ENCODE assay signal across 12 cellular contexts in genomic region chr11:100740440-100740839, GRCh38. TPM values are rescaled to one million over a fixed set of nuclear protein-coding genes. Genes with fewer than 3 reads are reported as not detected.
DNase-seq lines count a peak whose midpoint lies in the region; ATAC-seq and TF ChIP-seq lines count a peak whose summit lies in the region.
"Had no signal": no experiment of that assay in that cellular context is flagged by ENCODE, and none has a peak within 500 bp of the region (broad histone marks: within the 10 kb centered on the region; RNA-seq: fewer than 3 reads in every experiment).

No MANE protein-coding gene starts in this region.

- no peak for TF ChIP-seq CTCF in endodermal cell (conservative IDR thresholded peaks at IDR 0.05)
- no peak for TF ChIP-seq CTCF in lower lobe of right lung (IDR thresholded peaks at IDR 0.05)
- TF ChIP-seq CTCF in RWPE1 (conservative IDR thresholded peaks at IDR 0.05; ENCODE audit: low read depth): no peak

- H2BK5ac ChIP-seq in neuronal stem cell (ENCODE audit: low read length): no peak overlapping the region

- H3K79me1 ChIP-seq in neuronal stem cell (ENCODE audit: low read depth, low read length): no peaks in the 10 kb centered on the region

- no peak overlapping the region for H2AFZ ChIP-seq in neuronal stem cell (ENCODE audit: low read length)

- DNase-seq in endodermal cell: no peak
- DNase-seq in lower lobe of right lung: no peak
- no peak for DNase-seq in T-cell
- no peak for DNase-seq in RWPE1 (ENCODE audit: low spot score)
- DNase-seq in effector memory CD8-positive, alpha-beta T cell: no peak
- no peak for DNase-seq in neuronal stem cell (ENCODE audit: low spot score)
- DNase-seq: activated B cell treated with CpG ODN at 0.5 μM for 24 hours; CD4-positive, alpha-beta memory T cell; naive thymus-derived CD8-positive, alpha-beta T cell; NCI-H1436 treated with DMSO at 0.1 percent for 48 hours had no signal

- no peak overlapping the region for H3K23ac ChIP-seq in neuronal stem cell (ENCODE audit: low read depth, low read length, poor library complexity)

- H3K9me3 ChIP-seq in HUES48 (ENCODE audit: control insufficient read depth, insufficient read depth, low read length): no peaks in the 10 kb centered on the region
- peaks cover 8% of the 10 kb centered on the region for H3K9me3 ChIP-seq in endodermal cell (ENCODE audit: control insufficient read depth, low read length)
- no peaks in the 10 kb centered on the region for H3K9me3 ChIP-seq in lower lobe of right lung
- peaks cover 0 to 4% of the 10 kb centered on the region in 2 donors for H3K9me3 ChIP-seq in neuronal stem cell (replicated peaks in 1 of 2; ENCODE audit: control insufficient read depth in 2 of 2, insufficient read depth in 1 of 2, low read depth in 1 of 2, low read length in 2 of 2)

- no peak overlapping the region for H2BK12ac ChIP-seq in neuronal stem cell (ENCODE audit: low read length)

- H3K4me1 Mint-ChIP-seq in endodermal cell (peaks cover 72% of the 10 kb centered on the region), T-cell (no peaks in the 10 kb centered on the region)
- peaks cover 42% of the 10 kb centered on the region for H3K4me1 Mint-ChIP-seq in stimulated activated memory B cell treated with anti-CD40 and anti-IgM and Interleukin-4, amounts not matched to agents 10 μg/mL and 1 μg/mL and 100 μg/mL, for 72 hours
- H3K4me1 Mint-ChIP-seq in effector memory CD8-positive, alpha-beta T cell (ENCODE audit: low read depth in 2 of 2): no peaks in the 10 kb centered on the region
- H3K4me1 Mint-ChIP-seq: CD4-positive, alpha-beta memory T cell had no signal

- peak in 1 of 2 donors; percentile 45 for ATAC-seq in lower lobe of right lung
- no peak for ATAC-seq in stimulated activated memory B cell treated with anti-CD40 and anti-IgM and Interleukin-4, amounts not matched to agents 10 μg/mL and 1 μg/mL and 100 μg/mL, for 72 hours
- no peak for ATAC-seq in T-cell (replicated peaks in 1 of 4)
- ATAC-seq in effector memory CD8-positive, alpha-beta T cell (replicated peaks): no peak
- ATAC-seq: naive thymus-derived CD8-positive, alpha-beta T cell had no signal

- no peak overlapping the region for H2BK15ac ChIP-seq in neuronal stem cell (ENCODE audit: low read length)

- peak overlapping the region; percentile 83 for H3K27ac Mint-ChIP-seq in endodermal cell
- peak overlapping the region; percentile 67 for H3K27ac Mint-ChIP-seq in stimulated activated memory B cell treated with anti-CD40 and anti-IgM and Interleukin-4, amounts not matched to agents 10 μg/mL and 1 μg/mL and 100 μg/mL, for 72 hours
- H3K27ac Mint-ChIP-seq in T-cell: no peak overlapping the region
- H3K27ac Mint-ChIP-seq in effector memory CD8-positive, alpha-beta T cell: no peak overlapping the region
- H3K27ac Mint-ChIP-seq: CD4-positive, alpha-beta memory T cell; naive thymus-derived CD8-positive, alpha-beta T cell had no signal

- no peak overlapping the region for H2AK5ac ChIP-seq in neuronal stem cell (ENCODE audit: low read depth, low read length)

- H3K4ac ChIP-seq in neuronal stem cell (ENCODE audit: low read length): no peak overlapping the region

- H2BK120ac ChIP-seq in neuronal stem cell (ENCODE audit: low read depth, low read length): no peak overlapping the region

- no peaks in the 10 kb centered on the region for H3K27me3 ChIP-seq in HUES48 (ENCODE audit: control insufficient read depth, insufficient read depth, low read length)
- H3K27me3 ChIP-seq in endodermal cell (ENCODE audit: control insufficient read depth, insufficient read depth, low read length, poor library complexity, severe bottlenecking): no peaks in the 10 kb centered on the region
- no peaks in the 10 kb centered on the region for H3K27me3 ChIP-seq in lower lobe of right lung (ENCODE audit: low read depth)
- H3K27me3 ChIP-seq in neuronal stem cell (ENCODE audit: control insufficient read depth in 3 of 3, insufficient read depth in 3 of 3, low read depth in 1 of 3, low read length in 3 of 3): no peaks in the 10 kb centered on the region

- CTCF ChIA-PET in T-cell (lab: Charles Lee) (interaction anchor here in 1 of 2 donors (0.6 kb wide), 1 partner anchor 93 kb away, joined by 5 read pairs; no protein-coding TSS in a partner anchor), RWPE1 (lab: Yijun Ruan, JAX) (no interaction called here)

- POLR2A ChIA-PET in T-cell (lab: Charles Lee): no interaction called here
- POLR2A ChIA-PET in RWPE1 (lab: Yijun Ruan, JAX; ENCODE audit: low non-redundant PET): no interaction called here

- no peaks in the 10 kb centered on the region for H3K27me3 Mint-ChIP-seq in endodermal cell (ENCODE audit: insufficient read depth)
- H3K27me3 Mint-ChIP-seq in stimulated activated memory B cell treated with anti-CD40 and anti-IgM and Interleukin-4, amounts not matched to agents 10 μg/mL and 1 μg/mL and 100 μg/mL, for 72 hours: no peaks in the 10 kb centered on the region
- no peaks in the 10 kb centered on the region for H3K27me3 Mint-ChIP-seq in T-cell
- H3K27me3 Mint-ChIP-seq in effector memory CD8-positive, alpha-beta T cell: no peaks in the 10 kb centered on the region
- H3K27me3 Mint-ChIP-seq: activated B cell treated with CpG ODN at 0.5 μM for 24 hours; CD4-positive, alpha-beta memory T cell had no signal

- no peak overlapping the region for H3K4me3 ChIP-seq in HUES48 (ENCODE audit: low read depth, low read length)
- no peak overlapping the region for H3K4me3 ChIP-seq in endodermal cell (ENCODE audit: low read length)
- H3K4me3 ChIP-seq in lower lobe of right lung: no peak overlapping the region
- H3K4me3 ChIP-seq in neuronal stem cell (ENCODE audit: low read length in 2 of 2): no peak overlapping the region

- H3K9me3 Mint-ChIP-seq in endodermal cell (no peaks in the 10 kb centered on the region), T-cell (peaks cover 0 to 3% (median 0%) of the 10 kb centered on the region in 3 donors)
- H3K9me3 Mint-ChIP-seq in stimulated activated memory B cell treated with anti-CD40 and anti-IgM and Interleukin-4, amounts not matched to agents 10 μg/mL and 1 μg/mL and 100 μg/mL, for 72 hours: peaks cover 3% of the 10 kb centered on the region
- peaks cover 6% of the 10 kb centered on the region in 2 donors for H3K9me3 Mint-ChIP-seq in effector memory CD8-positive, alpha-beta T cell

- 96 to 100% methylated on average over 1 to 2 of the region's 2 CpGs for WGBS in endodermal cell (ENCODE audit: insufficient coverage in 1 of 2, insufficient read length in 1 of 2), 2 experiments
- no CpG with 5 or more reads among the region's 2 CpGs for WGBS in neuronal stem cell (ENCODE audit: extremely low coverage in 2 of 2, insufficient read length in 2 of 2, insufficient replicate concordance in 1 of 2), 2 donors

- H3K4me1 ChIP-seq in HUES48 (ENCODE audit: control insufficient read depth, insufficient read depth, low read length): peaks cover 75% of the 10 kb centered on the region
- peaks cover 38% of the 10 kb centered on the region for H3K4me1 ChIP-seq in endodermal cell (ENCODE audit: control insufficient read depth, insufficient read depth, low read length)
- H3K4me1 ChIP-seq in lower lobe of right lung: peaks cover 23% of the 10 kb centered on the region
- peaks cover 11 to 23% of the 10 kb centered on the region in 2 donors for H3K4me1 ChIP-seq in neuronal stem cell (ENCODE audit: control insufficient read depth in 2 of 2, insufficient read depth in 1 of 2, low read depth in 1 of 2, low read length in 2 of 2)

- H3K18ac ChIP-seq in neuronal stem cell (ENCODE audit: low read length): no peak overlapping the region

- no peak overlapping the region for H3K4me2 ChIP-seq in neuronal stem cell (ENCODE audit: insufficient read depth, low read length, poor library complexity, severe bottlenecking)

- intact Hi-C loops in lower lobe of right lung (cut with DNase I): no loop called here

- no peak overlapping the region for H3K9ac ChIP-seq in HUES48 (ENCODE audit: low read depth, low read length)
- no peak overlapping the region for H3K9ac ChIP-seq in endodermal cell (ENCODE audit: extremely low read depth, low read length, poor library complexity, severe bottlenecking)
- no peak overlapping the region for H3K9ac ChIP-seq in neuronal stem cell (ENCODE audit: low read depth, low read length, poor library complexity)

- H3K36me3 Mint-ChIP-seq in endodermal cell (ENCODE audit: low read depth): peaks cover 57% of the 10 kb centered on the region
- peaks cover 6% of the 10 kb centered on the region for H3K36me3 Mint-ChIP-seq in stimulated activated memory B cell treated with anti-CD40 and anti-IgM and Interleukin-4, amounts not matched to agents 10 μg/mL and 1 μg/mL and 100 μg/mL, for 72 hours
- H3K36me3 Mint-ChIP-seq in T-cell: no peaks in the 10 kb centered on the region
- no peaks in the 10 kb centered on the region for H3K36me3 Mint-ChIP-seq in effector memory CD8-positive, alpha-beta T cell (ENCODE audit: insufficient read depth)
- H3K36me3 Mint-ChIP-seq: CD4-positive, alpha-beta memory T cell; naive thymus-derived CD8-positive, alpha-beta T cell had no signal

- H3K4me3 Mint-ChIP-seq in endodermal cell (no peak overlapping the region), T-cell (no peak overlapping the region)
- no peak overlapping the region for H3K4me3 Mint-ChIP-seq in stimulated activated memory B cell treated with anti-CD40 and anti-IgM and Interleukin-4, amounts not matched to agents 10 μg/mL and 1 μg/mL and 100 μg/mL, for 72 hours
- no peak overlapping the region for H3K4me3 Mint-ChIP-seq in effector memory CD8-positive, alpha-beta T cell
- H3K4me3 Mint-ChIP-seq: CD4-positive, alpha-beta memory T cell; naive thymus-derived CD8-positive, alpha-beta T cell had no signal

- H4K91ac ChIP-seq in neuronal stem cell (ENCODE audit: low read depth, low read length, poor library complexity): no peak overlapping the region

- no peak overlapping the region for H3K14ac ChIP-seq in neuronal stem cell (ENCODE audit: low read length)

- H4K8ac ChIP-seq in neuronal stem cell (ENCODE audit: low read depth, low read length): no peak overlapping the region

- H3K36me3 ChIP-seq in HUES48 (ENCODE audit: control insufficient read depth, insufficient read depth, low read length) (no peaks in the 10 kb centered on the region), endodermal cell (ENCODE audit: control insufficient read depth, insufficient read depth, low read length) (peaks cover 44% of the 10 kb centered on the region), lower lobe of right lung (no peaks in the 10 kb centered on the region), neuronal stem cell (replicated peaks in 1 of 2; ENCODE audit: control insufficient read depth in 2 of 2, insufficient read depth in 2 of 2, low read length in 2 of 2) (no peaks in the 10 kb centered on the region)

- H3K27ac ChIP-seq in HUES48 (ENCODE audit: low read depth, low read length) (peak overlapping the region; percentile 0), endodermal cell (ENCODE audit: low read depth, low read length) (no peak overlapping the region), lower lobe of right lung (peak overlapping the region; percentile 52), RWPE1 (no peak overlapping the region), neuronal stem cell (replicated peaks; ENCODE audit: low read length) (no peak overlapping the region)

RNA-seq across cellular contexts. Expression of gene ARHGAP42, which starts 53.4 kb away (rescaled TPM):
- total RNA-seq in endodermal cell: 100 to 1,000 TPM; 164 to 176 TPM
- polyA plus RNA-seq in endodermal cell (2013, experiment 1 of 2): 25.5 TPM
- 31.0 TPM for polyA plus RNA-seq in endodermal cell (2013, experiment 2 of 2)
- total RNA-seq in lower lobe of right lung: 16.3 TPM
- total RNA-seq in T-cell: under 1 TPM; 0.13 to 0.82 (median 0.49) TPM
- 8.1 TPM for polyA plus RNA-seq in neuronal stem cell (2013, experiment 1 of 2)
- 8.0 TPM for polyA plus RNA-seq in neuronal stem cell (2013, experiment 2 of 2)
- total RNA-seq: CD4-positive, alpha-beta memory T cell had no signal
- polyA plus RNA-seq: CD4-positive, alpha-beta memory T cell had no signal

Comparison
In these comparisons a context has a peak if more than half of its experiments do, and no peak if none do; other contexts are left out.
1. H3K27ac ChIP-seq: peak in HUES48 (single experiment) and lower lobe of right lung (single experiment); none in endodermal cell (single experiment), RWPE1 (single experiment) and neuronal stem cell (single experiment).
2. H3K27ac Mint-ChIP-seq: peak in endodermal cell (single experiment) and stimulated activated memory B cell treated with anti-CD40 and anti-IgM and Interleukin-4, amounts not matched to agents 10 μg/mL and 1 μg/mL and 100 μg/mL, for 72 hours (single experiment); none in T-cell (0 of 2) and effector memory CD8-positive, alpha-beta T cell (0 of 2).